16 cellular contexts compared by ENCODE assay signal in the genomic region with DNA sequence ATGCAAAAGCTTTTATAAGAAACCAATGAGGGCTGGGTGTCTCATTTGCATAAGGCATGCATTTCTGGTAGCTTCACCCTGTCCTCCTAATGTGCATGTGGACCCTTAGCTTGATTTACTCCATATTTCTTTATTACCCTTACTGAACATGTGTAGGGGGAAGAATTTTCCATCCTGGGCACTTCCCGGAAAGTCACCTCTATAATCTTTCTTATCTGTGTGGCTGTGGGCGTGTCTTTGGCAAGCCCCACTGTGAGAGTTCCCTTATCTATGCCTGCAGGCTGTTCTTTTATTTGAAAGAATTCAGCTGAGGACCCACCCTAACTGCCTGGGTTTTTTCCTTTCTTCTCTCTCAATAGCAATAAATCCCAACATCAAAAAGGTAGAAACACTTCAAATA.
A peak's percentile ranks its signal among the peaks of the same experiment; 100 is the strongest.
DNase-seq lines count a peak whose midpoint lies in the region; ATAC-seq, FAIRE-seq and TF ChIP-seq lines count a peak whose summit lies in the region.
"Had no signal": no experiment of that assay in that cellular context is flagged by ENCODE, and none has a peak within 500 bp of the region (broad histone marks: within the 10 kb centered on the region; RNA-seq: fewer than 3 reads in every experiment).

No MANE protein-coding gene starts in this region.

- H3K9ac ChIP-seq in endodermal cell (ENCODE audit: extremely low read depth, low read length, poor library complexity, severe bottlenecking) = no peak overlapping the region

- WGBS in endodermal cell (ENCODE audit: insufficient coverage in 1 of 2, insufficient read length in 1 of 2), 2 experiments = 57 to 75% methylated on average over 1 to 2 of the region's 2 CpGs
- WGBS in small intestine, 3 donors = 13 to 36% (median 16%) methylated on average over 2 of the region's 2 CpGs

- ATAC-seq in GM18861 (IDR thresholded peaks at IDR 0.05; ENCODE audit: unreplicated experiment) = no peak
- ATAC-seq: CD8-positive, alpha-beta T cell; HepG2 had no signal

- H3K27me3 ChIP-seq in endodermal cell (ENCODE audit: control insufficient read depth, insufficient read depth, low read length, poor library complexity, severe bottlenecking) = no peaks in the 10 kb centered on the region
- no peaks in the 10 kb centered on the region for H3K27me3 ChIP-seq in small intestine (ENCODE audit: control insufficient read depth in 2 of 2, insufficient read depth in 2 of 2, low read length in 2 of 2)

- no peaks in the 10 kb centered on the region for H3K4me1 ChIP-seq in endodermal cell (ENCODE audit: control insufficient read depth, insufficient read depth, low read length)
- no peaks in the 10 kb centered on the region for H3K4me1 ChIP-seq in small intestine (ENCODE audit: control insufficient read depth in 2 of 2, insufficient read depth in 1 of 2, low read depth in 1 of 2, low read length in 1 of 2)

- H3K27ac ChIP-seq in endodermal cell (ENCODE audit: low read depth, low read length) (no peak overlapping the region), small intestine (ENCODE audit: low read depth in 1 of 2, low read length in 1 of 2) (no peak overlapping the region)

- TF ChIP-seq CTCF in endodermal cell (conservative IDR thresholded peaks at IDR 0.05) = no peak

- peaks cover 13% of the 10 kb centered on the region for H3K36me3 Mint-ChIP-seq in endodermal cell (ENCODE audit: low read depth)
- H3K36me3 Mint-ChIP-seq: CD8-positive, alpha-beta T cell had no signal

- FAIRE-seq in small intestine (lab: Jason Lieb, UNC) = no peak
- FAIRE-seq: H54, HepG2 had no signal

- H3K36me3 ChIP-seq in endodermal cell (ENCODE audit: control insufficient read depth, insufficient read depth, low read length) (no peaks in the 10 kb centered on the region), small intestine (ENCODE audit: control insufficient read depth in 2 of 2, insufficient read depth in 2 of 2, low read length in 2 of 2) (no peaks in the 10 kb centered on the region)

- H3K4me3 Mint-ChIP-seq in endodermal cell = no peak overlapping the region
- H3K4me3 Mint-ChIP-seq: CD8-positive, alpha-beta T cell had no signal

- H3K27me3 Mint-ChIP-seq in endodermal cell (ENCODE audit: insufficient read depth) = no peaks in the 10 kb centered on the region

- peaks cover 55% of the 10 kb centered on the region for H3K9me3 Mint-ChIP-seq in endodermal cell

- DNase-seq in HT-29 (ENCODE audit: low spot score) = peak; percentile 16
- DNase-seq in NCI-H226 = peak; percentile 73
- peak; percentile 43 for DNase-seq in endodermal cell
- DNase-seq in small intestine = peak; percentile 2
- DNase-seq in OCI-M2 (lab: John Stamatoyannopoulos, UW; ENCODE audit: unreplicated experiment) = no peak
- DNase-seq in COLO829 (ENCODE audit: low spot score) = no peak
- DNase-seq: CD8-positive, alpha-beta T cell; DMS 273 treated with DMSO at 0.1 percent for 48 hours; Karpas-422; NCI-H1417 treated with DMSO at 0.1 percent for 48 hours; NCI-H2227 treated with DMSO at 0.1 percent for 48 hours; NCI-H526 treated with DMSO at 0.1 percent for 48 hours; Right ventricle myocardium superior had no signal

- no peak overlapping the region for H3K27ac Mint-ChIP-seq in endodermal cell
- H3K27ac Mint-ChIP-seq: CD8-positive, alpha-beta T cell had no signal

- H3K9me3 ChIP-seq in endodermal cell (ENCODE audit: control insufficient read depth, low read length) (peaks cover 60% of the 10 kb centered on the region), small intestine (ENCODE audit: control insufficient read depth, low read depth) (no peaks in the 10 kb centered on the region)

- peak overlapping the region; percentile 59 for H3K4me3 ChIP-seq in endodermal cell (ENCODE audit: low read length)
- H3K4me3 ChIP-seq in small intestine (ENCODE audit: low read depth in 1 of 2, low read length in 2 of 2) = no peak overlapping the region

- H3K4me1 Mint-ChIP-seq in endodermal cell = no peaks in the 10 kb centered on the region

Comparison
In these comparisons a context has a peak if more than half of its experiments do, and no peak if none do; other contexts are left out.
1. DNase-seq: peak in HT-29 (single experiment), NCI-H226 (single experiment), endodermal cell (single experiment) and small intestine (single experiment); none in OCI-M2 (single experiment) and COLO829 (single experiment).